14 cellular contexts compared by ENCODE assay signal in genomic region chr9:84397822-84398221, GRCh38. TPM values are rescaled to one million over a fixed set of nuclear protein-coding genes. Genes with fewer than 3 reads are reported as not detected.
A peak's percentile ranks its signal among the peaks of the same experiment; 100 is the strongest.
DNase-seq lines count a peak whose midpoint lies in the region; ATAC-seq and TF ChIP-seq lines count a peak whose summit lies in the region.
"Had no signal": no experiment of that assay in that cellular context is flagged by ENCODE, and none has a peak within 500 bp of the region (broad histone marks: within the 10 kb centered on the region; RNA-seq: fewer than 3 reads in every experiment).

No MANE protein-coding gene starts in this region.

- peaks cover 5% of the 10 kb centered on the region; the same call in 2 of the 3 replicates for H3K9me3 Mint-ChIP-seq in GM23338
- H3K9me3 Mint-ChIP-seq: activated T-cell treated with anti-CD3 and anti-CD28 coated beads, Interleukin-2, amount 50 U/mL, for 4 hours; central memory CD8-positive, alpha-beta T cell had no signal

- no peak overlapping the region for H3K9ac ChIP-seq in OCI-LY3 (ENCODE audit: low read length)

- no peaks in the 10 kb centered on the region for H3K9me2 ChIP-seq in GM23338 (ENCODE audit: insufficient read depth)

- H3K27me3 ChIP-seq in GM23338 (ENCODE audit: insufficient read depth) (no peaks in the 10 kb centered on the region), OCI-LY3 (ENCODE audit: low read depth, low read length) (peaks cover 9% of the 10 kb centered on the region; the same call in 1 of the 2 replicates)
- H3K27me3 ChIP-seq: right lobe of liver had no signal

- DNase-seq in GM23338 (ENCODE audit: low spot score), result peak; percentile 8
- DNase-seq in sciatic nerve (ENCODE audit: low spot score), result no peak
- DNase-seq in NCI-H510A (lab: John Stamatoyannopoulos, UW), result no peak
- DNase-seq in NCI-H1105 (lab: John Stamatoyannopoulos, UW), result no peak
- DNase-seq in activated naive CD4-positive, alpha-beta T cell treated with anti-CD3 and anti-CD28 coated beads, Interleukin-2, amount 50 U/mL, for 16 hours, result no peak
- DNase-seq: SIG-M5 had no signal

- H3K4me1 Mint-ChIP-seq in GM23338, result no peaks in the 10 kb centered on the region
- H3K4me1 Mint-ChIP-seq: central memory CD8-positive, alpha-beta T cell; memory B cell; WTC11 had no signal

- H4K20me1 ChIP-seq in GM23338 (replicated peaks; ENCODE audit: insufficient read depth) (no peaks in the 10 kb centered on the region), OCI-LY3 (ENCODE audit: insufficient read depth, low read length) (no peaks in the 10 kb centered on the region)

- ATAC-seq in GM23338, result no peak
- ATAC-seq in esophagus mucosa, result peak; percentile 44
- ATAC-seq in sciatic nerve, result peak; percentile 24

- H3K4me3 ChIP-seq in GM23338 (no peak overlapping the region), OCI-LY3 (ENCODE audit: low read length) (no peak overlapping the region)
- H3K4me3 ChIP-seq: heart right ventricle, right lobe of liver had no signal

- H3K4me2 ChIP-seq in GM23338, result no peak overlapping the region
- peak overlapping the region; percentile 34; the same call in 1 of the 2 replicates for H3K4me2 ChIP-seq in OCI-LY3 (ENCODE audit: low read length)

- H3K79me2 ChIP-seq in GM23338 (replicated peaks; ENCODE audit: insufficient read depth), result no peaks in the 10 kb centered on the region
- H3K79me2 ChIP-seq in OCI-LY3 (ENCODE audit: low read length), result no peaks in the 10 kb centered on the region

- no peaks in the 10 kb centered on the region for H3F3A ChIP-seq in GM23338 (replicated peaks; ENCODE audit: low read depth)

- TF ChIP-seq CTCF in GM23338 (conservative IDR thresholded peaks at IDR 0.05; ENCODE audit: low read depth in 2 of 2) (no peak), OCI-LY3 (IDR thresholded peaks at IDR 0.05; ENCODE audit: low read depth, low read length) (no peak)

- H3K27ac Mint-ChIP-seq in GM23338, result no peak overlapping the region
- H3K27ac Mint-ChIP-seq: memory B cell, WTC11 had no signal

- no peak overlapping the region for H3K4me3 Mint-ChIP-seq in GM23338
- H3K4me3 Mint-ChIP-seq: activated T-cell treated with anti-CD3 and anti-CD28 coated beads, Interleukin-2, amount 50 U/mL, for 4 hours; central memory CD8-positive, alpha-beta T cell; memory B cell; WTC11 had no signal

- H2AFZ ChIP-seq in GM23338, result peak overlapping the region; percentile 19; the same call in 1 of the 2 replicates
- 0 out of 2 replicates have a peak overlapping the region, but pooled peaks have one; percentile 64 for H2AFZ ChIP-seq in OCI-LY3 (ENCODE audit: low read depth, low read length)

- H3K9me3 ChIP-seq in OCI-LY3 (ENCODE audit: insufficient read depth, low read length), result no peaks in the 10 kb centered on the region
- H3K9me3 ChIP-seq: right lobe of liver had no signal

- H3K27me3 Mint-ChIP-seq in GM23338 (ENCODE audit: insufficient read depth, low read depth, poor library complexity), result peaks cover 2% of the 10 kb centered on the region

- H3K27ac ChIP-seq in GM23338 (ENCODE audit: low read depth) (no peak overlapping the region), OCI-LY3 (ENCODE audit: low read length) (no peak overlapping the region)
- H3K27ac ChIP-seq: heart right ventricle, right lobe of liver had no signal

- peaks cover 5% of the 10 kb centered on the region; the same call in 2 of the 3 replicates for H3K36me3 Mint-ChIP-seq in GM23338 (ENCODE audit: low read depth)

- H3K4me1 ChIP-seq in GM23338 (ENCODE audit: insufficient read depth) (no peaks in the 10 kb centered on the region), OCI-LY3 (ENCODE audit: low read length) (no peaks in the 10 kb centered on the region; the same call in 1 of the 2 replicates)

- H3K36me3 ChIP-seq in GM23338 (ENCODE audit: insufficient read depth) (no peaks in the 10 kb centered on the region), OCI-LY3 (replicated peaks; ENCODE audit: low read depth, low read length) (no peaks in the 10 kb centered on the region)
- H3K36me3 ChIP-seq: heart right ventricle, right lobe of liver had no signal

- intact Hi-C loops in sciatic nerve (cut with DNase I), result no loop called here

TF ChIP-seq in GM23338, 12 proteins besides CTCF, POLR2A, EP300 and RAD21:
- TF ChIP-seq ZNF331 (CRISPR knock-in tag; IDR thresholded peaks at IDR 0.05; ENCODE audit: low read depth), result no peak
- TF ChIP-seq NANOG (IDR thresholded peaks at IDR 0.05; ENCODE audit: borderline replicate concordance), result no peak
- no peak for TF ChIP-seq ZNF462 (CRISPR knock-in tag; IDR thresholded peaks at IDR 0.05)
- no peak for TF ChIP-seq JUNB (IDR thresholded peaks at IDR 0.05; ENCODE audit: unreplicated experiment)
- no peak for TF ChIP-seq POLR2AphosphoS5 (IDR thresholded peaks at IDR 0.05; ENCODE audit: low read depth)
- TF ChIP-seq EZH2phosphoT487 (IDR thresholded peaks at IDR 0.05; ENCODE audit: unreplicated experiment), result no peak
- TF ChIP-seq, protein P1, sequence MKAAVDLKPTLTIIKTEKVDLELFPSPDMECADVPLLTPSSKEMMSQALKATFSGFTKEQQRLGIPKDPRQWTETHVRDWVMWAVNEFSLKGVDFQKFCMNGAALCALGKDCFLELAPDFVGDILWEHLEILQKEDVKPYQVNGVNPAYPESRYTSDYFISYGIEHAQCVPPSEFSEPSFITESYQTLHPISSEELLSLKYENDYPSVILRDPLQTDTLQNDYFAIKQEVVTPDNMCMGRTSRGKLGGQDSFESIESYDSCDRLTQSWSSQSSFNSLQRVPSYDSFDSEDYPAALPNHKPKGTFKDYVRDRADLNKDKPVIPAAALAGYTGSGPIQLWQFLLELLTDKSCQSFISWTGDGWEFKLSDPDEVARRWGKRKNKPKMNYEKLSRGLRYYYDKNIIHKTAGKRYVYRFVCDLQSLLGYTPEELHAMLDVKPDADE (IDR thresholded peaks at IDR 0.05), result no peak

RNA-seq across cellular contexts. Expression of gene SLC28A3, which starts 57.3 kb away (rescaled TPM):
- not detected in 2 replicates for total RNA-seq in GM23338 (2014; rRNA removed; shearing (Covaris generic))
- polyA plus RNA-seq in GM23338 (2016; fragmentation: Nextera tagmentation; extraction: Ambion mirVana), result not detected in 2 replicates
- total RNA-seq in esophagus mucosa (7.0 TPM), sciatic nerve (0.27 TPM)
- total RNA-seq: WTC11 had no signal
